In genomic region chr5:26757941-26758340, GRCh38 we compare ENCODE assay signal across 30 cellular contexts.
DNase-seq lines count a peak whose midpoint lies in the region; ATAC-seq, FAIRE-seq and TF ChIP-seq lines count a peak whose summit lies in the region.
"Had no signal": no experiment of that assay in that cellular context is flagged by ENCODE, and none has a peak within 500 bp of the region (broad histone marks: within the 10 kb centered on the region; RNA-seq: fewer than 3 reads in every experiment).

No MANE protein-coding gene starts in this region.

- peaks cover 7% of the 10 kb centered on the region for H3K9me3 Mint-ChIP-seq in activated naive CD8-positive, alpha-beta T cell treated with anti-CD3 and anti-CD28 coated beads for 36 hours
- H3K9me3 Mint-ChIP-seq: H9, nephron progenitor cell had no signal

- H3K4me3 ChIP-seq in HepG2 (replicated peaks in 1 of 3; ENCODE audit: insufficient read depth in 1 of 3, low read depth in 2 of 3, low read length in 3 of 3) (no peak overlapping the region), right lobe of liver (no peak overlapping the region), NB4 (ENCODE audit: low read depth, low read length) (no peak overlapping the region)
- H3K4me3 ChIP-seq: body of pancreas, gastrocnemius medialis, mucosa of descending colon, upper lobe of right lung had no signal

- no peak overlapping the region for H3K27ac ChIP-seq in HepG2 (ENCODE audit: extremely low read length, insufficient read depth, low read length)
- no peak overlapping the region for H3K27ac ChIP-seq in right lobe of liver
- H3K27ac ChIP-seq: body of pancreas, gastrocnemius medialis, parathyroid adenoma, upper lobe of right lung, VCaP had no signal

- CTCF ChIA-PET in HepG2 (lab: Yijun Ruan, JAX; ENCODE audit: low intra/inter-chr PET ratio, low total read pairs) = no interaction called here

- intact Hi-C loops in HepG2 (cut with micrococcal nuclease; ENCODE audit: unreplicated experiment) = no loop called here
- intact Hi-C loops in right lobe of liver (cut with DNase I) = no loop called here

- H3K9ac ChIP-seq in HepG2 (ENCODE audit: insufficient read depth, low read depth, low read length) = no peak overlapping the region
- H3K9ac ChIP-seq: parathyroid adenoma had no signal

- no peaks in the 10 kb centered on the region for H3K27me3 Mint-ChIP-seq in activated naive CD8-positive, alpha-beta T cell treated with anti-CD3 and anti-CD28 coated beads for 36 hours
- H3K27me3 Mint-ChIP-seq: activated CD4-positive, alpha-beta T cell treated with anti-CD3 and anti-CD28 coated beads, Interleukin-2, amount 10 ng/mL, durations not matched to agents 7 days and 5 days; activated naive CD8-positive, alpha-beta T cell treated with anti-CD3 and anti-CD28 coated beads, Interleukin-2, amount 50 U/mL, for 24 hours had no signal

- H3K4me2 ChIP-seq in HepG2 (ENCODE audit: low read depth, low read length) = no peak overlapping the region

- no peaks in the 10 kb centered on the region for H3K36me3 ChIP-seq in HepG2 (replicated peaks in 1 of 2; ENCODE audit: control insufficient read depth in 1 of 2, insufficient read depth in 2 of 2, low read length in 2 of 2)
- H3K36me3 ChIP-seq in right lobe of liver = no peaks in the 10 kb centered on the region
- H3K36me3 ChIP-seq: gastrocnemius medialis, upper lobe of right lung had no signal

- H3K9me3 ChIP-seq in HepG2 (ENCODE audit: low read length) (no peaks in the 10 kb centered on the region), right lobe of liver (no peaks in the 10 kb centered on the region)
- H3K9me3 ChIP-seq: body of pancreas, gastrocnemius medialis, upper lobe of right lung had no signal

- H3K4me3 Mint-ChIP-seq in activated naive CD8-positive, alpha-beta T cell treated with anti-CD3 and anti-CD28 coated beads for 36 hours = no peak overlapping the region
- H3K4me3 Mint-ChIP-seq: activated CD4-positive, alpha-beta T cell treated with anti-CD3 and anti-CD28 coated beads, Interleukin-2, amount 10 ng/mL, durations not matched to agents 7 days and 5 days; activated naive CD8-positive, alpha-beta T cell treated with anti-CD3 and anti-CD28 coated beads, Interleukin-2, amount 50 U/mL, for 24 hours; H9; nephron progenitor cell had no signal

- WGBS in HepG2 (ENCODE audit: low lambda C conversion rate) = 0% methylated on average over 2 of the region's 2 CpGs
- WGBS in right lobe of liver (ENCODE audit: insufficient coverage, low coverage, low lambda C conversion rate, missing lambda C conversion rate) = 30% methylated on average over 2 of the region's 2 CpGs

- no peak for TF ChIP-seq CTCF in HepG2 (CRISPR knock-in tag; IDR thresholded peaks at IDR 0.05)
- no peak for TF ChIP-seq CTCF in right lobe of liver (IDR thresholded peaks at IDR 0.05)
- TF ChIP-seq CTCF in NB4 (IDR thresholded peaks at IDR 0.05; ENCODE audit: low read depth, low read length) = no peak

- H3K79me2 ChIP-seq in HepG2 (ENCODE audit: insufficient read depth, low read length) = no peaks in the 10 kb centered on the region
- H3K79me2 ChIP-seq: parathyroid adenoma had no signal

- H3K27ac Mint-ChIP-seq in activated naive CD8-positive, alpha-beta T cell treated with anti-CD3 and anti-CD28 coated beads for 36 hours = no peak overlapping the region
- H3K27ac Mint-ChIP-seq: activated CD4-positive, alpha-beta T cell treated with anti-CD3 and anti-CD28 coated beads, Interleukin-2, amount 10 ng/mL, durations not matched to agents 7 days and 5 days; activated naive CD8-positive, alpha-beta T cell treated with anti-CD3 and anti-CD28 coated beads, Interleukin-2, amount 50 U/mL, for 24 hours; activated T-helper 2 cell treated with anti-CD3 and anti-CD28 coated beads, Interferon-gamma antibody, Interleukin-2, Interleukin-4, amounts not matched to agents 10 μg/mL and 5 μg/mL and 100 μg/mL, durations not matched to agents 14 hours and 24 hours and 36 hours; H9; nephron progenitor cell had no signal

- no peaks in the 10 kb centered on the region for H3K27me3 ChIP-seq in HepG2 (ENCODE audit: control insufficient read depth in 1 of 2, insufficient read depth in 2 of 2, low read length in 2 of 2)
- H3K27me3 ChIP-seq in right lobe of liver = no peaks in the 10 kb centered on the region
- H3K27me3 ChIP-seq: body of pancreas, gastrocnemius medialis, upper lobe of right lung had no signal

- no peak for DNase-seq in HepG2 (ENCODE audit: low spot score)
- DNase-seq in right lobe of liver = no peak
- DNase-seq in NB4 (ENCODE audit: low read depth) = peak; percentile 77
- DNase-seq in SKM-1 (lab: John Stamatoyannopoulos, UW; ENCODE audit: unreplicated experiment) = peak; percentile 37
- DNase-seq in iris pigment epithelial cell (ENCODE audit: low read depth) = peak; percentile 1
- no peak for DNase-seq in stimulated activated CD4-positive, alpha-beta T cell treated with anti-CD3 and anti-CD28 coated beads, Interleukin-2, amount 100 ng/mL, for 24 hours
- no peak for DNase-seq in activated naive CD8-positive, alpha-beta T cell treated with anti-CD3 and anti-CD28 coated beads for 36 hours
- DNase-seq: 8988T; activated CD4-positive, alpha-beta T cell treated with anti-CD3 and anti-CD28 coated beads, Interleukin-2, amount 10 ng/mL, durations not matched to agents 7 days and 5 days; activated CD8-positive, alpha-beta memory T cell treated with anti-CD3 and anti-CD28 coated beads, Interleukin-2, amount 50 U/mL, for 48 hours; activated naive CD8-positive, alpha-beta T cell treated with anti-CD3 and anti-CD28 coated beads, Interleukin-2, amount 50 U/mL, for 24 hours; body of pancreas; COR-L47; effector CD8-positive, alpha-beta T cell; gastrocnemius medialis; H9; islet precursor cell; Karpas-422; mucosa of descending colon; NCI-H1417 treated with DMSO at 0.1 percent for 48 hours; NCI-H526 treated with DMSO at 0.1 percent for 48 hours; nephron progenitor cell; SHP77; upper lobe of right lung had no signal

- TF ChIP-seq RAD21 in HepG2 (CRISPR knock-in tag; IDR thresholded peaks at IDR 0.05) = no peak

- H3K4me1 Mint-ChIP-seq in activated naive CD8-positive, alpha-beta T cell treated with anti-CD3 and anti-CD28 coated beads for 36 hours = no peaks in the 10 kb centered on the region
- H3K4me1 Mint-ChIP-seq: activated CD4-positive, alpha-beta T cell treated with anti-CD3 and anti-CD28 coated beads, Interleukin-2, amount 10 ng/mL, durations not matched to agents 7 days and 5 days; activated naive CD8-positive, alpha-beta T cell treated with anti-CD3 and anti-CD28 coated beads, Interleukin-2, amount 50 U/mL, for 24 hours; H9 had no signal

- H2AFZ ChIP-seq in HepG2 (ENCODE audit: low read length) = no peak overlapping the region
- H2AFZ ChIP-seq: parathyroid adenoma had no signal

- POLR2A ChIA-PET in HepG2 (lab: Yijun Ruan, JAX) = no interaction called here

- H4K20me1 ChIP-seq in HepG2 (ENCODE audit: insufficient read depth, low read length) = no peaks in the 10 kb centered on the region

- TF ChIP-seq POLR2A in HepG2 (IDR thresholded peaks at IDR 0.05; ENCODE audit: insufficient read depth in 1 of 2, low read depth in 2 of 2, low read length in 2 of 2) (no peak), right lobe of liver (IDR thresholded peaks at IDR 0.05) (no peak), NB4 (IDR thresholded peaks at IDR 0.05; ENCODE audit: extremely low read depth, insufficient read length) (no peak)

- FAIRE-seq in HepG2 (lab: Jason Lieb, UNC) = no peak
- FAIRE-seq: HTR-8/SVneo had no signal

- no peaks in the 10 kb centered on the region for H3K36me3 Mint-ChIP-seq in activated naive CD8-positive, alpha-beta T cell treated with anti-CD3 and anti-CD28 coated beads for 36 hours

- no peak for TF ChIP-seq EP300 in HepG2 (IDR thresholded peaks at IDR 0.05; ENCODE audit: low read depth in 2 of 2, low read length in 2 of 2)
- no peak for TF ChIP-seq EP300 in HepG2 (CRISPR knock-in tag; IDR thresholded peaks at IDR 0.05; ENCODE audit: borderline replicate concordance)

- in situ Hi-C loops in HepG2 (cut with HindIII; ENCODE audit: extremely low pct_ligation_motif_present, low pct_unique_long_range_greater_than_20kb) = no loop called here

- BruUV-seq in HepG2 (replicated peaks; lab: Mats Ljungman, UMichigan) = no TSS peak

- H3K4me1 ChIP-seq in HepG2 (ENCODE audit: insufficient read depth, low read length) = no peaks in the 10 kb centered on the region
- no peaks in the 10 kb centered on the region for H3K4me1 ChIP-seq in right lobe of liver
- H3K4me1 ChIP-seq: body of pancreas, gastrocnemius medialis, parathyroid adenoma, upper lobe of right lung had no signal

- no peak for ATAC-seq in HepG2
- ATAC-seq in right lobe of liver = no peak
- ATAC-seq in GM21360 (IDR thresholded peaks at IDR 0.05; ENCODE audit: unreplicated experiment) = no peak
- ATAC-seq: activated naive CD8-positive, alpha-beta T cell treated with anti-CD3 and anti-CD28 coated beads, Interleukin-2, amount 50 U/mL, for 24 hours; body of pancreas; gastrocnemius medialis; mucosa of descending colon; sciatic nerve; upper lobe of right lung had no signal

TF ChIP-seq in HepG2, 621 proteins besides CTCF, POLR2A, EP300 and RAD21 (continues in another document):
- TF ChIP-seq MAFF (IDR thresholded peaks at IDR 0.05; ENCODE audit: low read depth, low read length) (0 out of 2 replicates have a peak, but pooled peaks have one; percentile 25), BCL6 (CRISPR knock-in tag; IDR thresholded peaks at IDR 0.05) (no peak), ZNF784 (CRISPR knock-in tag; IDR thresholded peaks at IDR 0.05; ENCODE audit: borderline replicate concordance) (no peak), JUN (CRISPR knock-in tag; IDR thresholded peaks at IDR 0.05) (no peak)

Comparison
In these comparisons a context has a peak if more than half of its experiments do, and no peak if none do; other contexts are left out.
1. DNase-seq: peak in NB4 (single experiment), SKM-1 (single experiment) and iris pigment epithelial cell (single experiment); none in HepG2 (single experiment), right lobe of liver (0 of 3), stimulated activated CD4-positive, alpha-beta T cell treated with anti-CD3 and anti-CD28 coated beads, Interleukin-2, amount 100 ng/mL, for 24 hours (0 of 2) and activated naive CD8-positive, alpha-beta T cell treated with anti-CD3 and anti-CD28 coated beads for 36 hours (single experiment).